1 cellular context compared by ENCODE assay signal in genomic region chr5:94746731-94747124, GRCh38.
A peak's percentile ranks its signal among the peaks of the same experiment; 100 is the strongest.
TF ChIP-seq lines count a peak whose summit lies in the region.

No MANE protein-coding gene starts in this region.

TF ChIP-seq in GM12878, 131 proteins besides CTCF, POLR2A, EP300 and RAD21 (continued from another document):
- TF ChIP-seq ZBTB4 (CRISPR knock-in tag; IDR thresholded peaks at IDR 0.05), result no peak
- no peak for TF ChIP-seq ZNF217 (IDR thresholded peaks at IDR 0.05)
- no peak for TF ChIP-seq JUNB (IDR thresholded peaks at IDR 0.05)
- no peak for TF ChIP-seq E2F4 (IDR thresholded peaks at IDR 0.05; ENCODE audit: low read depth, low read length)
- no peak for TF ChIP-seq SMAD1 (IDR thresholded peaks at IDR 0.05; ENCODE audit: low read depth, partially characterized antibody)
- TF ChIP-seq ETV6 (conservative IDR thresholded peaks at IDR 0.05 in 1 of 2, IDR thresholded peaks at IDR 0.05 in 1 of 2; ENCODE audit: borderline replicate concordance in 1 of 2, low read depth in 1 of 2), result 0 out of 4 replicates have a peak, but pooled peaks of 1 of the 2 experiments have one; percentile 33
- TF ChIP-seq NR2C2 (IDR thresholded peaks at IDR 0.05; ENCODE audit: borderline replicate concordance, control insufficient read depth, insufficient read length, low read depth), result no peak
- TF ChIP-seq BHLHE40 (IDR thresholded peaks at IDR 0.05; ENCODE audit: borderline replicate concordance in 1 of 2, low read depth in 2 of 2, low read length in 1 of 2), result 0 out of 4 replicates have a peak, but pooled peaks of 1 of the 2 experiments have one; percentile 7
- no peak for TF ChIP-seq YY1 (IDR thresholded peaks at IDR 0.05; ENCODE audit: low read depth, low read length)
- TF ChIP-seq MTA2 (IDR thresholded peaks at IDR 0.05; ENCODE audit: low read depth), result no peak; the same call in 1 of the 2 replicates
- no peak for TF ChIP-seq BCLAF1 (IDR thresholded peaks at IDR 0.05)
- TF ChIP-seq SPI1 (IDR thresholded peaks at IDR 0.05; ENCODE audit: borderline replicate concordance, insufficient read depth, low read depth, low read length), result peak; percentile 92
- TF ChIP-seq MTA3 (IDR thresholded peaks at IDR 0.05; ENCODE audit: borderline replicate concordance, low read length), result no peak
- TF ChIP-seq CREM (IDR thresholded peaks at IDR 0.05; ENCODE audit: low read depth), result peak; percentile 28; the same call in 1 of the 2 replicates
- peak; percentile 2; the same call in 1 of the 2 replicates for TF ChIP-seq SMARCA5 (IDR thresholded peaks at IDR 0.05)
- no peak for TF ChIP-seq RB1 (IDR thresholded peaks at IDR 0.05; ENCODE audit: borderline replicate concordance)
- TF ChIP-seq SP1 (IDR thresholded peaks at IDR 0.05; ENCODE audit: low read depth, low read length), result peak; percentile 36
- no peak for TF ChIP-seq FOXK2 (IDR thresholded peaks at IDR 0.05)
- TF ChIP-seq BCL11A (IDR thresholded peaks at IDR 0.05; ENCODE audit: low read depth, low read length), result peak; percentile 93
- TF ChIP-seq ESRRA (IDR thresholded peaks at IDR 0.05; ENCODE audit: low read length), result peak; percentile 86; the same call in 1 of the 2 replicates
- no peak for TF ChIP-seq ZBTB33 (IDR thresholded peaks at IDR 0.05)
- TF ChIP-seq IRF5 (IDR thresholded peaks at IDR 0.05; ENCODE audit: borderline replicate concordance), result no peak
- TF ChIP-seq SUZ12 (IDR thresholded peaks at IDR 0.05; ENCODE audit: unreplicated experiment), result no peak
- TF ChIP-seq PAX5 (IDR thresholded peaks at IDR 0.05; ENCODE audit: borderline replicate concordance, low read depth, low read length), result peak; percentile 32; the same call in 1 of the 2 replicates
- peak; percentile 16 for TF ChIP-seq BCL3 (IDR thresholded peaks at IDR 0.05; ENCODE audit: borderline replicate concordance, insufficient read depth, low read depth, low read length, poor library complexity, severe bottlenecking)
